9 cellular contexts compared by ENCODE assay signal in genomic region chr4:6991771-6992557, GRCh38. TPM values are rescaled to one million over a fixed set of nuclear protein-coding genes. Genes with fewer than 3 reads are reported as not detected.
A peak's percentile ranks its signal among the peaks of the same experiment; 100 is the strongest.
DNase-seq lines count a peak whose midpoint lies in the region; ATAC-seq and TF ChIP-seq lines count a peak whose summit lies in the region.
"Had no signal": no experiment of that assay in that cellular context is flagged by ENCODE, and none has a peak within 500 bp of the region (broad histone marks: within the 10 kb centered on the region; RNA-seq: fewer than 3 reads in every experiment).

No MANE protein-coding gene starts in this region.

- H3K4me1 Mint-ChIP-seq in activated naive CD4-positive, alpha-beta T cell treated with anti-CD3 and anti-CD28 coated beads, Interleukin-2, amount 10 ng/mL, durations not matched to agents 7 days and 5 days: peaks cover 61% of the 10 kb centered on the region
- peaks cover 40% of the 10 kb centered on the region for H3K4me1 Mint-ChIP-seq in activated CD8-positive, alpha-beta T cell treated with anti-CD3 and anti-CD28 coated beads for 36 hours (ENCODE audit: low read depth)

- 57 to 93% methylated on average over 3 to 15 of the region's 15 CpGs for WGBS in transverse colon (ENCODE audit: low coverage in 1 of 2), 2 donors

- H3K36me3 Mint-ChIP-seq in activated naive CD4-positive, alpha-beta T cell treated with anti-CD3 and anti-CD28 coated beads, Interleukin-2, amount 10 ng/mL, durations not matched to agents 7 days and 5 days: peaks cover 46% of the 10 kb centered on the region
- H3K36me3 Mint-ChIP-seq in activated naive CD4-positive, alpha-beta T cell treated with anti-CD3 and anti-CD28 coated beads, Interleukin-2, amount 50 U/mL, for 72 hours: peaks cover 5% of the 10 kb centered on the region in 2 donors
- H3K36me3 Mint-ChIP-seq in activated CD8-positive, alpha-beta T cell treated with anti-CD3 and anti-CD28 coated beads for 36 hours (ENCODE audit: low read depth): peaks cover 22% of the 10 kb centered on the region

- no peaks in the 10 kb centered on the region for H3K27me3 ChIP-seq in transverse colon

- peak overlapping the region; percentile 9 to 71 (median 36) for H3K27ac ChIP-seq in transverse colon

- no peak for TF ChIP-seq POLR2A in transverse colon (IDR thresholded peaks at IDR 0.05)

- H3K9me3 Mint-ChIP-seq in activated naive CD4-positive, alpha-beta T cell treated with anti-CD3 and anti-CD28 coated beads, Interleukin-2, amount 10 ng/mL, durations not matched to agents 7 days and 5 days: no peaks in the 10 kb centered on the region
- no peaks in the 10 kb centered on the region for H3K9me3 Mint-ChIP-seq in activated naive CD4-positive, alpha-beta T cell treated with anti-CD3 and anti-CD28 coated beads, Interleukin-2, amount 50 U/mL, for 72 hours
- H3K9me3 Mint-ChIP-seq in activated CD8-positive, alpha-beta T cell treated with anti-CD3 and anti-CD28 coated beads for 36 hours: no peaks in the 10 kb centered on the region
- H3K9me3 Mint-ChIP-seq: neural crest cell had no signal

- intact Hi-C loops in activated CD8-positive, alpha-beta T cell treated with anti-CD3 and anti-CD28 coated beads for 36 hours (cut with micrococcal nuclease): no loop called here
- intact Hi-C loops in transverse colon (cut with DNase I; ENCODE audit: low total_unique reads): no loop called here

- H3K4me1 ChIP-seq in transverse colon: peaks cover 20 to 55% (median 36%) of the 10 kb centered on the region in 4 donors

- H3K9me3 ChIP-seq in transverse colon: no peaks in the 10 kb centered on the region

- no peak for ATAC-seq in activated naive CD4-positive, alpha-beta T cell treated with anti-CD3 and anti-CD28 coated beads, Interleukin-2, amount 50 U/mL, for 72 hours
- no peak for ATAC-seq in activated CD8-positive, alpha-beta T cell treated with anti-CD3 and anti-CD28 coated beads for 36 hours
- ATAC-seq in GM19023 (IDR thresholded peaks at IDR 0.05; ENCODE audit: unreplicated experiment): no peak

- TF ChIP-seq CTCF in activated CD8-positive, alpha-beta T cell treated with anti-CD3 and anti-CD28 coated beads for 36 hours (IDR thresholded peaks at IDR 0.05): no peak
- no peak for TF ChIP-seq CTCF in transverse colon (IDR thresholded peaks at IDR 0.05)

- TF ChIP-seq EP300 in transverse colon (IDR thresholded peaks at IDR 0.05; ENCODE audit: low read depth): no peak

- H3K27me3 Mint-ChIP-seq in activated naive CD4-positive, alpha-beta T cell treated with anti-CD3 and anti-CD28 coated beads, Interleukin-2, amount 10 ng/mL, durations not matched to agents 7 days and 5 days: no peaks in the 10 kb centered on the region
- H3K27me3 Mint-ChIP-seq in activated CD8-positive, alpha-beta T cell treated with anti-CD3 and anti-CD28 coated beads for 36 hours: no peaks in the 10 kb centered on the region

- no peak overlapping the region for H3K4me3 ChIP-seq in transverse colon

- POLR2A ChIA-PET in activated CD8-positive, alpha-beta T cell treated with anti-CD3 and anti-CD28 coated beads for 36 hours (lab: Charles Lee): interaction anchor here (0.8 to 1.4 kb wide), 3 partner anchors 13 to 418 kb away, joined by 3 to 4 read pairs (median 4); no protein-coding TSS in a partner anchor

- H3K27ac Mint-ChIP-seq in activated naive CD4-positive, alpha-beta T cell treated with anti-CD3 and anti-CD28 coated beads, Interleukin-2, amount 10 ng/mL, durations not matched to agents 7 days and 5 days: peak overlapping the region; percentile 85
- H3K27ac Mint-ChIP-seq in activated naive CD4-positive, alpha-beta T cell treated with anti-CD3 and anti-CD28 coated beads, Interleukin-2, amount 50 U/mL, for 72 hours: peak overlapping the region in 1 of 2 donors; percentile 37
- peak overlapping the region; percentile 55 for H3K27ac Mint-ChIP-seq in activated CD8-positive, alpha-beta T cell treated with anti-CD3 and anti-CD28 coated beads for 36 hours

- H3K36me3 ChIP-seq in transverse colon: peaks cover 0 to 15% (median 6%) of the 10 kb centered on the region in 4 donors

- in situ Hi-C loops in transverse colon (cut with MboI; ENCODE audit: low pct_ligation_motif_present in 1 of 4, low pct_unique_long_range_greater_than_20kb in 1 of 4, low sequenced_read_pairs in 3 of 4): no loop called here

- H3K4me3 Mint-ChIP-seq in activated naive CD4-positive, alpha-beta T cell treated with anti-CD3 and anti-CD28 coated beads, Interleukin-2, amount 10 ng/mL, durations not matched to agents 7 days and 5 days: peak overlapping the region; percentile 21
- no peak overlapping the region for H3K4me3 Mint-ChIP-seq in activated CD8-positive, alpha-beta T cell treated with anti-CD3 and anti-CD28 coated beads for 36 hours

- CTCF ChIA-PET in activated naive CD4-positive, alpha-beta T cell treated with anti-CD3 and anti-CD28 coated beads, Interleukin-2, amount 10 ng/mL, durations not matched to agents 7 days and 5 days (lab: Charles Lee): interaction anchor here (0.8 to 1.8 kb wide), 3 partner anchors 18 to 19 kb away, joined by 3 to 7 read pairs (median 4); no protein-coding TSS in a partner anchor
- CTCF ChIA-PET in activated CD8-positive, alpha-beta T cell treated with anti-CD3 and anti-CD28 coated beads for 36 hours (lab: Charles Lee): interaction anchor here (0.8 to 1.7 kb wide), 4 partner anchors 12 to 118 kb away, joined by 3 to 4 read pairs (median 3); a partner anchor contains a TSS

- no peak for DNase-seq in activated naive CD4-positive, alpha-beta T cell treated with anti-CD3 and anti-CD28 coated beads, Interleukin-2, amount 10 ng/mL, durations not matched to agents 7 days and 5 days
- no peak for DNase-seq in activated naive CD4-positive, alpha-beta T cell treated with anti-CD3 and anti-CD28 coated beads, Interleukin-2, amount 50 U/mL, for 72 hours (ENCODE audit: low spot score in 2 of 2)
- DNase-seq in activated CD8-positive, alpha-beta T cell treated with anti-CD3 and anti-CD28 coated beads for 36 hours: peak; percentile 22
- peak; percentile 5 for DNase-seq in iPS-NIHi7 (ENCODE audit: extremely low spot score)
- no peak for DNase-seq in transverse colon
- no peak for DNase-seq in retina
- no peak for DNase-seq in stimulated activated CD4-positive, alpha-beta T cell treated with anti-CD3 and anti-CD28 coated beads, Interleukin-1b, Interleukin-23, amount 100 ng/mL, for 48 hours

RNA-seq across cellular contexts. Expression of gene TADA2B, which starts 51.2 kb away (rescaled TPM):
- total RNA-seq in activated naive CD4-positive, alpha-beta T cell treated with anti-CD3 and anti-CD28 coated beads, Interleukin-2, amount 50 U/mL, for 72 hours: 10 to 100 TPM; 11.8 to 12.7 TPM
- total RNA-seq in activated CD8-positive, alpha-beta T cell treated with anti-CD3 and anti-CD28 coated beads for 36 hours: 10 to 100 TPM in 1 of 2 experiments, 1 to 10 TPM in 1; 7.7 to 10.0 TPM
- 10 to 100 TPM; 18.7 to 31.8 (median 27.4) TPM for total RNA-seq in transverse colon

Comparison
In these comparisons a context has a peak if more than half of its experiments do, and no peak if none do; other contexts are left out.
1. DNase-seq: peak in activated CD8-positive, alpha-beta T cell treated with anti-CD3 and anti-CD28 coated beads for 36 hours (single experiment) and iPS-NIHi7 (single experiment); none in activated naive CD4-positive, alpha-beta T cell treated with anti-CD3 and anti-CD28 coated beads, Interleukin-2, amount 10 ng/mL, durations not matched to agents 7 days and 5 days (single experiment), activated naive CD4-positive, alpha-beta T cell treated with anti-CD3 and anti-CD28 coated beads, Interleukin-2, amount 50 U/mL, for 72 hours (0 of 2), transverse colon (single experiment), retina (single experiment) and stimulated activated CD4-positive, alpha-beta T cell treated with anti-CD3 and anti-CD28 coated beads, Interleukin-1b, Interleukin-23, amount 100 ng/mL, for 48 hours (single experiment).